In the genomic region with DNA sequence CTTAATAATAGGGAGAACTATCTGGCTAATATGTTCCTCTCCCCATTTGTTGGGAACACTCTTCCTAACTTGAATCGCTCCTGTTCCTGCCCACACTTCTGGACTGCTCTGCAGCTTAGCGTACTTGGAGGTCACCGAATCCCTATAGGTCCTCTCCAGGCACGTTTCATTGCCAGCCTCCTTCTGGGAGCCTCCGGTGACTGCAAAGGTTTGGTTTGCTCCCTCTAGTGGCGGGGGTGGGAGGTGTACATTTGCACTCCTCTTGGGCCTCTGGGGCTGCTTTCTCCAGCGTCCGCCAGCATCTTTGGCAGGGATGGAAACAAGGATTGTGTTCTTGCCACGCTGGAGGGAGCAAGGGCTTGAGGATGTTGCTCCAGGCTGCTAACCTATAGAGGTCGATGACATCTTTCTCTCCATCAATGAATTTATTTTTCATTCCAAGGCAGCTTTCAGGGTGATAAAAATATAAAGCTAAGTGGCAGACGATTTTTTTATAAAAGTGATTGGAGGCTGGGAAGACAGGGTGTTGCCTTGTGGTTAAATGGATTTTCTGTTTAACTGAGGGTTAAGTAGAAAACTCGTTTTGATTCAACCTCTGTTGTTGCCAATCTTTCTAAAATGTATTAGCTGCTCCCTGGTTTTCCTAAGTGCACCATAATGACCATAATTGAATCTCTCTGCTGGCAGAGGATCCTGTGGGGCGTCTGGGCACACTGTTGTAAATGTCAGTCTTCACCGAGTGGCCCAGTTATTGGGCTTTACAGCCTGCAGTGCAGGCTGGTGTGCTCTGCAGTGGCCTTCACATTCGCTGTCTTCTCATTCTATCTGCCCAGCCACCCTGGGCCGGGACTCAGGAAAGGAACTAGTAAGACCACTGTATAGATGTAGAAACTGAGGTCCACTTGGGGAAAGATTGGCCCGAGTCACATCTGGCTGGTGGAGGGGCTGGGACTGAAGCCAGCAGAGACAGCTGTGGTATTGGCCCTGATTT, we compare ENCODE assay signal across 8 cellular contexts. TPM values are rescaled to one million over a fixed set of nuclear protein-coding genes. Genes with fewer than 3 reads are reported as not detected.
A peak's percentile ranks its signal among the peaks of the same experiment; 100 is the strongest.
DNase-seq lines count a peak whose midpoint lies in the region; ATAC-seq lines count a peak whose summit lies in the region.

No MANE protein-coding gene starts in this region.

- no peaks in the 10 kb centered on the region for H3K9me3 Mint-ChIP-seq in stimulated activated effector memory CD8-positive, alpha-beta T cell treated with anti-CD3 and anti-CD28 coated beads, Interleukin-12 subunit alpha, Interleukin-12 subunit beta, amount 100 ng/mL, for 72 hours

- no peak overlapping the region for H3K4me3 Mint-ChIP-seq in stimulated activated effector memory CD8-positive, alpha-beta T cell treated with anti-CD3 and anti-CD28 coated beads, Interleukin-12 subunit alpha, Interleukin-12 subunit beta, amount 100 ng/mL, for 72 hours

- H3K27ac Mint-ChIP-seq in stimulated activated effector memory CD8-positive, alpha-beta T cell treated with anti-CD3 and anti-CD28 coated beads, Interleukin-12 subunit alpha, Interleukin-12 subunit beta, amount 100 ng/mL, for 72 hours = no peak overlapping the region

- no peaks in the 10 kb centered on the region for H3K36me3 Mint-ChIP-seq in stimulated activated effector memory CD8-positive, alpha-beta T cell treated with anti-CD3 and anti-CD28 coated beads, Interleukin-12 subunit alpha, Interleukin-12 subunit beta, amount 100 ng/mL, for 72 hours

- DNase-seq in SIG-M5 treated with dmso at 0.1 percent for 504 hours (lab: John Stamatoyannopoulos, UW; ENCODE audit: unreplicated experiment) = peak; percentile 28
- no peak for DNase-seq in SIG-M5 (lab: John Stamatoyannopoulos, UW)
- peak; percentile 48 for DNase-seq in NCI-H1694 treated with DMSO at 0.1 percent for 48 hours (lab: John Stamatoyannopoulos, UW)
- peak; percentile 53 to 61 for DNase-seq in activated CD4-positive, alpha-beta T cell treated with anti-CD3 and anti-CD28 coated beads for 24 hours (ENCODE audit: low read depth in 2 of 2)
- peak; percentile 48 to 80 for DNase-seq in dermis microvascular lymphatic vessel endothelial cell (ENCODE audit: low read depth in 2 of 2)
- peak; percentile 6 for DNase-seq in midbrain (lab: John Stamatoyannopoulos, UW)
- DNase-seq in stimulated activated effector memory CD8-positive, alpha-beta T cell treated with anti-CD3 and anti-CD28 coated beads, Interleukin-12 subunit alpha, Interleukin-12 subunit beta, amount 100 ng/mL, for 72 hours (ENCODE audit: low spot score in 2 of 2) = peak; percentile 24 to 68

- ATAC-seq in stimulated activated effector memory CD8-positive, alpha-beta T cell treated with anti-CD3 and anti-CD28 coated beads, Interleukin-12 subunit alpha, Interleukin-12 subunit beta, amount 100 ng/mL, for 72 hours = peak; percentile 74
- no peak for ATAC-seq in HG03460 (IDR thresholded peaks at IDR 0.05; ENCODE audit: unreplicated experiment)

- peaks cover 17% of the 10 kb centered on the region for H3K4me1 Mint-ChIP-seq in stimulated activated effector memory CD8-positive, alpha-beta T cell treated with anti-CD3 and anti-CD28 coated beads, Interleukin-12 subunit alpha, Interleukin-12 subunit beta, amount 100 ng/mL, for 72 hours

RNA-seq across cellular contexts. Expression of a gene that starts 48.9 kb away (rescaled TPM):
- 26.3 and 47.2 TPM in 2 replicates for total RNA-seq in dermis microvascular lymphatic vessel endothelial cell
